20 cellular contexts compared by ENCODE assay signal in the genomic region with DNA sequence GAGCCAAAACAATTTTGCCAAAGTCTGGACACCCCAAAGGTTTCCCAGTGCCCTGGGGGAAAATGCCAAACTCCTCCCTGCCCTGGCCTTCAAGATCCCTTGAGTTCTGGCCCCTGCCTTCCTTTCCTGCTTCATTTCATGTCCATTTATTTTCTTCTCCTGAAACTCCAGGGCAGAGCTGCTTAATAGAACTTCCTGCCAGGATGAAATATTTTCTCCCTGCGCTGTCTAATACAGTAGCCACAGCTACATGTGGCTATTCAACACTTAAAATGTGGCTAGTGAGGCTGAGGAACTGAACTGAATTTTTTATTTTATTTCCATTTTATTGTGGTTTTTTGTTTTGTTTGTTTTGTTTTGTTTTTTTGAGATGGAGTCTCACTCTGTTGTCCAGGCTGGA. TPM values are rescaled to one million over a fixed set of nuclear protein-coding genes. Genes with fewer than 3 reads are reported as not detected.
"Had no signal": no experiment of that assay in that cellular context is flagged by ENCODE, and none has a peak within 500 bp of the region (broad histone marks: within the 10 kb centered on the region; RNA-seq: fewer than 3 reads in every experiment).

No MANE protein-coding gene starts in this region.

- DNase-seq: activated CD4-positive, alpha-beta T cell treated with anti-CD3 and anti-CD28 coated beads for 4 hours; activated CD4-positive, alpha-beta T cell treated with anti-CD3 and anti-CD28 coated beads, Interleukin-2, amount 50 U/mL, for 48 hours; activated CD4-positive, CD25-positive, alpha-beta regulatory T cell; activated effector memory CD4-positive, alpha-beta T cell treated with Interleukin-2 at 50 U/mL for 16 hours; activated naive CD4-positive, alpha-beta T cell treated with anti-CD3 and anti-CD28 coated beads for 36 hours; activated T-cell treated with anti-CD3 and anti-CD28 coated beads, Interleukin-2, amount 50 U/mL, for 72 hours; amygdala; foreskin keratinocyte; kidney; left lung; midbrain; natural killer cell; spleen; stimulated activated CD4-positive, alpha-beta T cell treated with anti-CD3 and anti-CD28 coated beads, Interleukin-4, amount 100 ng/mL, for 24 hours; stimulated activated naive CD4-positive, alpha-beta T cell treated with Interleukin-2 at 50 U/mL for 16 hours; T-helper 17 cell; thyroid gland had no signal

- H3K27ac ChIP-seq: foreskin keratinocyte, left lung, spleen, thyroid gland had no signal

- ATAC-seq: activated T-cell treated with anti-CD3 and anti-CD28 coated beads, Interleukin-2, amount 50 U/mL, for 72 hours; foreskin keratinocyte; left lung; natural killer cell; T-helper 17 cell had no signal

- H3K4me3 ChIP-seq: left lung, lung, spleen, thyroid gland had no signal

- H3K36me3 ChIP-seq: left lung, spleen, thyroid gland had no signal

- H3K9me3 Mint-ChIP-seq: activated naive CD4-positive, alpha-beta T cell treated with anti-CD3 and anti-CD28 coated beads for 36 hours; activated T-cell treated with anti-CD3 and anti-CD28 coated beads, Interleukin-2, amount 50 U/mL, for 72 hours; natural killer cell had no signal

- H3K4me3 Mint-ChIP-seq: activated naive CD4-positive, alpha-beta T cell treated with anti-CD3 and anti-CD28 coated beads for 36 hours; activated T-cell treated with anti-CD3 and anti-CD28 coated beads, Interleukin-2, amount 50 U/mL, for 72 hours; brain; natural killer cell; T-helper 17 cell had no signal

- H3K9me3 ChIP-seq: left lung, spleen, thyroid gland had no signal

- H3K27me3 ChIP-seq: thyroid gland had no signal

- H3K36me3 Mint-ChIP-seq: brain, natural killer cell had no signal

- H3K27ac Mint-ChIP-seq: activated naive CD4-positive, alpha-beta T cell treated with anti-CD3 and anti-CD28 coated beads for 36 hours; activated T-cell treated with anti-CD3 and anti-CD28 coated beads, Interleukin-2, amount 50 U/mL, for 72 hours; progenitor cell of endocrine pancreas; T-helper 17 cell had no signal

- FAIRE-seq: kidney had no signal

- H3K4me1 ChIP-seq: foreskin keratinocyte, left lung had no signal

RNA-seq across cellular contexts. Expression of a gene that starts 49.6 kb away (rescaled TPM):
- total RNA-seq: activated naive CD4-positive, alpha-beta T cell treated with anti-CD3 and anti-CD28 coated beads for 36 hours; activated T-cell treated with anti-CD3 and anti-CD28 coated beads, Interleukin-2, amount 50 U/mL, for 72 hours; T-helper 17 cell had no signal
